ENCODE assay signal across 17 cellular contexts in genomic region chr15:31260646-31261265, GRCh38.
A peak's percentile ranks its signal among the peaks of the same experiment; 100 is the strongest.
DNase-seq lines count a peak whose midpoint lies in the region; ATAC-seq and TF ChIP-seq lines count a peak whose summit lies in the region.
"Had no signal": no experiment of that assay in that cellular context is flagged by ENCODE, and none has a peak within 500 bp of the region (broad histone marks: within the 10 kb centered on the region; RNA-seq: fewer than 3 reads in every experiment).

No MANE protein-coding gene starts in this region.

- DNase-seq in cardiac septum (ENCODE audit: low spot score), result peak; percentile 14
- no peak for DNase-seq in Right ventricle myocardium superior
- peak; percentile 1 for DNase-seq in WTC11 (ENCODE audit: low spot score)
- no peak for DNase-seq in G401 (ENCODE audit: low spot score)
- no peak for DNase-seq in germinal center (ENCODE audit: low spot score)
- DNase-seq: IMR-90; kidney glomerular epithelial cell; MM.1S; NCI-H524 treated with DMSO at 0.1 percent for 48 hours; occipital lobe; retina; stimulated activated CD4-positive, alpha-beta T cell treated with anti-CD3 and anti-CD28 coated beads, Interleukin-12 subunit alpha, Interleukin-12 subunit beta, amount 100 ng/mL, for 4 hours; stimulated activated CD4-positive, alpha-beta T cell treated with anti-CD3 and anti-CD28 coated beads, Interleukin-4, amount 100 ng/mL, for 4 hours; T1000 had no signal

- intact Hi-C loops in cardiac septum (cut with DNase I), result loop anchor here (5.0 kb wide), 1 partner anchor 37 kb away; no protein-coding TSS in a partner anchor
- intact Hi-C loops in Right ventricle myocardium superior (cut with DNase I), result no loop called here

- TF ChIP-seq CTCF in WTC11 (IDR thresholded peaks at IDR 0.05) (no peak), neutrophil (IDR thresholded peaks at IDR 0.05) (no peak)

- H3K4me1 ChIP-seq in neutrophil (ENCODE audit: control insufficient read depth in 1 of 2, insufficient read depth in 1 of 2, low read depth in 1 of 2, low read length in 1 of 2), result peaks cover 83 to 90% of the 10 kb centered on the region in 2 experiments

- H3K27ac ChIP-seq in neutrophil, result peak overlapping the region; percentile 100

- in situ Hi-C loops in G401 (cut with HindIII; ENCODE audit: low sequenced_read_pairs), result no loop called here

- no peak overlapping the region for H3K4me3 Mint-ChIP-seq in WTC11
- H3K4me3 Mint-ChIP-seq: CD8-positive, alpha-beta T cell had no signal

- H3K27me3 ChIP-seq in neutrophil, result no peaks in the 10 kb centered on the region

- no peaks in the 10 kb centered on the region for H3K36me3 Mint-ChIP-seq in WTC11
- H3K36me3 Mint-ChIP-seq: CD8-positive, alpha-beta T cell had no signal

- no peak overlapping the region for H3K27ac Mint-ChIP-seq in WTC11
- H3K27ac Mint-ChIP-seq: CD8-positive, alpha-beta T cell had no signal

- POLR2A ChIA-PET in WTC11 (lab: Charles Lee), result no interaction called here

- H3K36me3 ChIP-seq in neutrophil, result no peaks in the 10 kb centered on the region

- H3K4me1 Mint-ChIP-seq in WTC11, result peaks cover 4% of the 10 kb centered on the region; the same call in 1 of the 2 replicates

- ATAC-seq in Right ventricle myocardium superior (ENCODE audit: poor library complexity) (no peak), WTC11 (no peak)
- ATAC-seq in activated CD4-positive, CD25-positive, alpha-beta regulatory T cell treated with anti-CD3 and anti-CD28 coated beads, Interleukin-2, amount 50 U/mL, for 24 hours, result no peak
- ATAC-seq: CD8-positive, alpha-beta T cell had no signal

- H3K4me3 ChIP-seq in neutrophil (ENCODE audit: low read depth in 1 of 2, low read length in 1 of 2), result no peak overlapping the region

- CTCF ChIA-PET in WTC11 (lab: Charles Lee), result no interaction called here

- no peaks in the 10 kb centered on the region for H3K9me3 ChIP-seq in neutrophil

- no peaks in the 10 kb centered on the region for H3K27me3 Mint-ChIP-seq in WTC11 (ENCODE audit: low read depth)

- H3K9me3 Mint-ChIP-seq in WTC11, result peaks cover 8% of the 10 kb centered on the region
- H3K9me3 Mint-ChIP-seq: CD8-positive, alpha-beta T cell had no signal

TF ChIP-seq in WTC11, 78 proteins besides CTCF, POLR2A, EP300 and RAD21:
- TF ChIP-seq ETV6 (CRISPR knock-in tag; IDR thresholded peaks at IDR 0.05) (no peak), ZNF532 (CRISPR knock-in tag; IDR thresholded peaks at IDR 0.05; ENCODE audit: borderline replicate concordance) (no peak), ZSCAN18 (CRISPR knock-in tag; IDR thresholded peaks at IDR 0.05) (no peak), ZNF138 (CRISPR knock-in tag; conservative IDR thresholded peaks at IDR 0.05) (no peak), RORB (CRISPR knock-in tag; IDR thresholded peaks at IDR 0.05) (no peak), ATF6 (CRISPR knock-in tag; IDR thresholded peaks at IDR 0.05) (no peak), JAZF1 (CRISPR knock-in tag; IDR thresholded peaks at IDR 0.05) (no peak), TP53 (CRISPR knock-in tag; IDR thresholded peaks at IDR 0.05) (no peak), SMAD4 (CRISPR knock-in tag; IDR thresholded peaks at IDR 0.05) (no peak), ATF1 (CRISPR knock-in tag; IDR thresholded peaks at IDR 0.05) (no peak), NFYB (CRISPR knock-in tag; conservative IDR thresholded peaks at IDR 0.05; ENCODE audit: low read depth) (no peak)
- TF ChIP-seq, protein P1, sequence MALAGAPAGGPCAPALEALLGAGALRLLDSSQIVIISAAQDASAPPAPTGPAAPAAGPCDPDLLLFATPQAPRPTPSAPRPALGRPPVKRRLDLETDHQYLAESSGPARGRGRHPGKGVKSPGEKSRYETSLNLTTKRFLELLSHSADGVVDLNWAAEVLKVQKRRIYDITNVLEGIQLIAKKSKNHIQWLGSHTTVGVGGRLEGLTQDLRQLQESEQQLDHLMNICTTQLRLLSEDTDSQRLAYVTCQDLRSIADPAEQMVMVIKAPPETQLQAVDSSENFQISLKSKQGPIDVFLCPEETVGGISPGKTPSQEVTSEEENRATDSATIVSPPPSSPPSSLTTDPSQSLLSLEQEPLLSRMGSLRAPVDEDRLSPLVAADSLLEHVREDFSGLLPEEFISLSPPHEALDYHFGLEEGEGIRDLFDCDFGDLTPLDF (CRISPR knock-in tag; IDR thresholded peaks at IDR 0.05), result no peak

Comparison
In these comparisons a context has a peak if more than half of its experiments do, and no peak if none do; other contexts are left out.
1. DNase-seq: peak in cardiac septum (single experiment) and WTC11 (single experiment); none in Right ventricle myocardium superior (single experiment), G401 (single experiment) and germinal center (single experiment).